In the genomic region with DNA sequence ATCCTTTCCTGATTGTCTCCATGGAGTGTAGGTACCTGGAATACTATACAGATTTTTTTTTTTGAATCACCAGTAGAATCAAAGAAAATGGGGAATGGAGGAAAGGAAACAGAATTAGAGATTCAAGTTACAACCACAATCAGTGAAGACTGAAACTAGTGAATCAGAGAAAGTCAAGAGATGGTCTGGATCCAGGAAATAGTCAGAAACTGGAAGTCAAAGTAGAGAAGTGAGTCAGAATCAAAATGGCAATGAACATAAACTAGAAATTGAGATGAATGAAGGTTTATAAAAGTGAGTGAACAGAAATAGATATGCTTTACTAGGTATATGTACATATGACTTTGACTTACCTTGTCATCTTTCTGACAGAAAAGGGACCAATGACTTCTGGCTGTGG, we compare ENCODE assay signal across 14 cellular contexts.
"Had no signal": no experiment of that assay in that cellular context is flagged by ENCODE, and none has a peak within 500 bp of the region (broad histone marks: within the 10 kb centered on the region; RNA-seq: fewer than 3 reads in every experiment).

No MANE protein-coding gene starts in this region.

- ATAC-seq: body of pancreas; effector memory CD8-positive, alpha-beta T cell; naive thymus-derived CD4-positive, alpha-beta T cell had no signal

- H3K27me3 ChIP-seq: adrenal gland, body of pancreas, neutrophil, right atrium auricular region had no signal

- H3K4me1 ChIP-seq: adrenal gland, body of pancreas, right atrium auricular region had no signal

- H3K9me3 ChIP-seq: adrenal gland, body of pancreas, neutrophil, right atrium auricular region had no signal

- H3K27ac ChIP-seq: adrenal gland, body of pancreas, neutrophil, right atrium auricular region, skin epidermis had no signal

- DNase-seq: activated CD4-positive, alpha-beta T cell treated with anti-CD3 and anti-CD28 coated beads, Interleukin-2, amount 50 U/mL, for 48 hours; activated naive CD4-positive, alpha-beta T cell; adrenal gland; body of pancreas; central memory CD4-positive, alpha-beta T cell; cortex of kidney; effector memory CD8-positive, alpha-beta T cell; glutamatergic neuron; naive thymus-derived CD4-positive, alpha-beta T cell; posterior cingulate gyrus; T-helper 2 cell had no signal

- H3K36me3 ChIP-seq: adrenal gland, neutrophil, right atrium auricular region had no signal

- H3K4me3 ChIP-seq: adrenal gland, body of pancreas, right atrium auricular region, skin epidermis had no signal
